14 cellular contexts compared by ENCODE assay signal in genomic region chr1:31014094-31014493, GRCh38.
"Had no signal": no experiment of that assay in that cellular context is flagged by ENCODE, and none has a peak within 500 bp of the region (broad histone marks: within the 10 kb centered on the region; RNA-seq: fewer than 3 reads in every experiment).

No MANE protein-coding gene starts in this region.

- H2AFZ ChIP-seq: neural progenitor cell had no signal

- H3K4me3 ChIP-seq: esophagus squamous epithelium, heart right ventricle, neural progenitor cell, prostate gland, right atrium auricular region, stomach, testis, upper lobe of right lung had no signal

- H3K4me2 ChIP-seq: neural progenitor cell had no signal

- H3K27ac ChIP-seq: esophagus squamous epithelium, heart right ventricle, neural progenitor cell, prostate gland, right atrium auricular region, stomach, testis, upper lobe of right lung, WERI-Rb-1 had no signal

- H3K27me3 ChIP-seq: esophagus squamous epithelium, heart right ventricle, neural progenitor cell, right atrium auricular region, stomach, testis, upper lobe of right lung had no signal

- H3K9ac ChIP-seq: neural progenitor cell had no signal

- H3K36me3 ChIP-seq: neural progenitor cell, prostate gland, right atrium auricular region, upper lobe of right lung had no signal

- ATAC-seq: activated CD4-positive, alpha-beta T cell treated with anti-CD3 and anti-CD28 coated beads for 36 hours; heart right ventricle had no signal

- DNase-seq: activated CD4-positive, alpha-beta T cell treated with anti-CD3 and anti-CD28 coated beads for 36 hours; activated CD4-positive, alpha-beta T cell treated with anti-CD3 and anti-CD28 coated beads, Interleukin-2, amount 50 U/mL, for 48 hours; effector memory CD4-positive, alpha-beta T cell; esophagus squamous epithelium; heart right ventricle; mesendoderm; naive thymus-derived CD4-positive, alpha-beta T cell; stomach; testis; upper lobe of right lung; WERI-Rb-1 had no signal

- H3K9me3 ChIP-seq: esophagus squamous epithelium, heart right ventricle, prostate gland, right atrium auricular region, stomach, testis, upper lobe of right lung had no signal
